Comparison of ENCODE assay signal across 8 cellular contexts in the genomic region with DNA sequence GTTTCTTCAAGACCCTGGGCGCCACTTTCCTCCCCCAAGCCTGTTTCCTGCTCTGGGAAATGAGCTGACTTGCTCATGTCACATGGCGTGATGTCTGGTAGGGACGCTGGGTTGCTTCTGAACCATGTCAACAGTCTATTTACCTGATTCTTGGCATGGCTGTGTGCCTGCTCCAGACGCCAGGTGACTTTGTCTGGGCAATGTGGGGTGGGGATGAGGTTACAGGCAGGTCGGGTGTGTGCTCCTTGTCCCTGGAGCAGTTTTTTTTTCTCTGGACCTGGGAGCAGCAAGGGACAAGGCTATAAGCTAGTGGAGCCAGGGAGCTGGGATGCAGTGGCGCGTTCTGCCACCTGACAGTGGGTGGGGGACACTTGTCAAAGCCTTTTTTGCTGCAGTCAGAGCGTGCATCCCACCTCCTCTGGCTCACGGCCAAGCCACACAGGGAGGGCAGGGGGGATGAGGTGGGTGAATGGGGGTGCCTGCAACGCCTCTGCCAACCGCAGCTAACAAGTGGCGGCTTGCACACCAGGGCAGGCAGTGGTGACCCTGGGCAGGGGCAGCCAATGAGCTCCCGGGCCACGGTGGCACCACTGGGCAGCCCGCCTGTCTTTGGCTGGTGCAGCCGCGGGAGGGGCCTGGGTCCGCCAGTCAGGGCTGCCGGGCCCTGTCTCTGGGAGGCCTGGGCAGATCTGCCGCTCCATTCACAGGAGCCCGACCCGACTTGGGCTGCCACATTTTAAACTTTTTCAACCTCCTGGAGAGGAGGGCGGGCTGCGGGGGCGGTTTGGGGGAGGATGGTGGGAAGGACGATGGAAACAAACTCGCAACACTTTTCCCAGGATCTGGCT.
A peak's percentile ranks its signal among the peaks of the same experiment; 100 is the strongest.
DNase-seq lines count a peak whose midpoint lies in the region; ATAC-seq lines count a peak whose summit lies in the region.

No MANE protein-coding gene starts in this region.

- peak overlapping the region; percentile 81 for H3K4me3 Mint-ChIP-seq in central memory CD8-positive, alpha-beta T cell

- ATAC-seq in HG02943 (IDR thresholded peaks at IDR 0.05; ENCODE audit: low read depth, unreplicated experiment), result peak; percentile 35
- peak; percentile 77 for ATAC-seq in central memory CD8-positive, alpha-beta T cell (replicated peaks; ENCODE audit: extremely low read depth, poor library complexity, severe bottlenecking)

- H3K4me1 Mint-ChIP-seq in central memory CD8-positive, alpha-beta T cell, result peaks cover 81% of the 10 kb centered on the region

- peak; percentile 19 for DNase-seq in GM04504 (ENCODE audit: low read depth)
- peak; percentile 85 for DNase-seq in NCI-H2171 (lab: John Stamatoyannopoulos, UW)
- peak; percentile 87 for DNase-seq in activated CD4-positive, CD25-positive, alpha-beta regulatory T cell treated with anti-CD3 and anti-CD28 coated beads, Interleukin-2, amount 50 U/mL, for 72 hours
- DNase-seq in central memory CD8-positive, alpha-beta T cell (ENCODE audit: low spot score in 2 of 2), result peak; percentile 90 to 97
- peak; percentile 95 for DNase-seq in kidney tubule cell (ENCODE audit: low spot score)
- peak; percentile 88 to 94 for DNase-seq in stimulated activated CD4-positive, alpha-beta T cell treated with anti-CD3 and anti-CD28 coated beads, Interleukin-15, amount 100 ng/mL, for 48 hours (ENCODE audit: low read depth in 2 of 2)
- no peak for DNase-seq in NCI-H446 (lab: John Stamatoyannopoulos, UW)

- peak overlapping the region; percentile 93 for H3K27ac Mint-ChIP-seq in central memory CD8-positive, alpha-beta T cell (ENCODE audit: low read depth)

- H3K9me3 Mint-ChIP-seq in central memory CD8-positive, alpha-beta T cell, result no peaks in the 10 kb centered on the region

- H3K36me3 Mint-ChIP-seq in central memory CD8-positive, alpha-beta T cell (ENCODE audit: insufficient read depth), result peaks cover 16% of the 10 kb centered on the region

- no peaks in the 10 kb centered on the region for H3K27me3 Mint-ChIP-seq in central memory CD8-positive, alpha-beta T cell

Comparison
In these comparisons a context has a peak if more than half of its experiments do, and no peak if none do; other contexts are left out.
1. DNase-seq: peak in GM04504 (single experiment), NCI-H2171 (single experiment), activated CD4-positive, CD25-positive, alpha-beta regulatory T cell treated with anti-CD3 and anti-CD28 coated beads, Interleukin-2, amount 50 U/mL, for 72 hours (single experiment), central memory CD8-positive, alpha-beta T cell (2 of 2), kidney tubule cell (single experiment) and stimulated activated CD4-positive, alpha-beta T cell treated with anti-CD3 and anti-CD28 coated beads, Interleukin-15, amount 100 ng/mL, for 48 hours (2 of 2); none in NCI-H446 (0 of 2).